Comparison of ENCODE assay signal across 1 cellular context in the genomic region with DNA sequence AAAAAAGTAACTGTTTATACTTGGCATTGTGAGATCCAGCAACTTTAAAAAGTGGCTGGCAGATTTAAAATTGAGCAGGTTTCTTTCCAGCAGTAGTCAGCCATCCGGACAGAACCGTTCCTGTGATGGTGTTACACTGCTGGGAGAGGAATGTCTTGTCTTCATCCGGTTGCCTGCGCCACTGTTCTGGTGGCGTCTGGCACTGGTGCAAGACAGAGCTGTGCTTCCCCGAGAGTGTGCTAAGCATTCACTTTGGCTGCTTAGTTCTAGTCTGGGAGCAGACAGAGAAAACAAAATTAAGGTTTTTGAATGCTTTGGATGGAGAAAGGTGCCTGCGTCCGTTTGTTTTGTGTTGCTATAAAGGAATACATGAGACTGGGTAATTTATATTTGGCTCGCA.
TF ChIP-seq lines count a peak whose summit lies in the region.

No MANE protein-coding gene starts in this region.

TF ChIP-seq in IMR-90, 13 proteins besides CTCF, POLR2A, EP300 and RAD21 (continued from another document):
- no peak for TF ChIP-seq ELK1 (IDR thresholded peaks at IDR 0.05; ENCODE audit: borderline replicate concordance, low read depth, low read length)
- TF ChIP-seq NFE2L2 (IDR thresholded peaks at IDR 0.05; ENCODE audit: low read depth, low read length) = no peak
- TF ChIP-seq SMC3 (IDR thresholded peaks at IDR 0.05; ENCODE audit: low read depth, low read length) = no peak
